26 cellular contexts compared by ENCODE assay signal in genomic region chr17:77781536-77781935, GRCh38.
DNase-seq lines count a peak whose midpoint lies in the region; ATAC-seq, FAIRE-seq and TF ChIP-seq lines count a peak whose summit lies in the region.
"Had no signal": no experiment of that assay in that cellular context is flagged by ENCODE, and none has a peak within 500 bp of the region (broad histone marks: within the 10 kb centered on the region; RNA-seq: fewer than 3 reads in every experiment).

No MANE protein-coding gene starts in this region.

- DNase-seq in left cardiac atrium, result peak; percentile 10
- DNase-seq in right cardiac atrium, result no peak
- no peak for DNase-seq in H1 (ENCODE audit: low read depth in 1 of 2, low spot score in 2 of 2)
- peak; percentile 82 for DNase-seq in osteoblast (ENCODE audit: insufficient read length, low spot score, missing footprints)
- DNase-seq in stimulated activated CD4-positive, alpha-beta T cell treated with anti-CD3 and anti-CD28 coated beads, Interleukin-4, amount 100 ng/mL, for 4 hours, result no peak
- DNase-seq in smooth muscle cell (lab: John Stamatoyannopoulos, UW; ENCODE audit: unreplicated experiment), result no peak
- DNase-seq in A172 (ENCODE audit: low spot score), result no peak
- no peak for DNase-seq in NCI-H446 (lab: John Stamatoyannopoulos, UW)
- DNase-seq: ACHN; AML-193; BE2C; CD4-positive, alpha-beta T cell; CD8-positive, alpha-beta memory T cell; DMS 273 treated with DMSO at 0.1 percent for 48 hours; DMS79; EL; GDM1; GM23248; HCEC 1CT had no signal

- H3K56ac ChIP-seq in H1 (replicated peaks; ENCODE audit: insufficient read length, low read depth, low read length), result no peak overlapping the region

- H2BK15ac ChIP-seq in H1 (ENCODE audit: low read length), result 0 out of 2 replicates have a peak overlapping the region, but pooled peaks have one; percentile 92

- H4K91ac ChIP-seq in H1 (replicated peaks; ENCODE audit: insufficient read length, low read length), result no peak overlapping the region

- no peak overlapping the region for H2AFZ ChIP-seq in H1 (ENCODE audit: low read length)
- no peak overlapping the region for H2AFZ ChIP-seq in osteoblast (ENCODE audit: low read length)
- H2AFZ ChIP-seq in smooth muscle cell (ENCODE audit: low read depth), result no peak overlapping the region
- H2AFZ ChIP-seq: GM23248 had no signal

- no peak overlapping the region for H2BK5ac ChIP-seq in H1 (ENCODE audit: low read depth, low read length)

- no peaks in the 10 kb centered on the region; the same call in 1 of the 2 replicates for H3K23me2 ChIP-seq in H1 (ENCODE audit: low read depth, low read length)

- H4K5ac ChIP-seq in H1 (ENCODE audit: insufficient read length, low read depth, low read length), result no peak overlapping the region

- TF ChIP-seq CTCF in H1 (IDR thresholded peaks at IDR 0.05; ENCODE audit: control extremely low read depth in 1 of 3, insufficient read depth in 1 of 3, low read depth in 1 of 3, low read length in 3 of 3), result no peak
- TF ChIP-seq CTCF in osteoblast (IDR thresholded peaks at IDR 0.05; ENCODE audit: extremely low read depth, low read depth, low read length), result no peak
- TF ChIP-seq CTCF in smooth muscle cell (IDR thresholded peaks at IDR 0.05; ENCODE audit: borderline replicate concordance, insufficient read depth, poor library complexity, severe bottlenecking), result no peak

- ATAC-seq in left cardiac atrium, result no peak
- ATAC-seq in right cardiac atrium, result no peak
- ATAC-seq: A549 had no signal

- H3K4me3 ChIP-seq in right cardiac atrium (ENCODE audit: low read length) (no peak overlapping the region), H1 (ENCODE audit: extremely low read depth in 1 of 4, insufficient read depth in 2 of 4, low read depth in 3 of 4, low read length in 4 of 4) (no peak overlapping the region), osteoblast (ENCODE audit: insufficient read depth, low read length) (no peak overlapping the region), smooth muscle cell (no peak overlapping the region)
- H3K4me3 ChIP-seq: A549; BLaER1 treated with 17β-estradiol and CSF1 and Interleukin-3, amounts not matched to agents 10 nM and 100 nM; GM12878; GM23248 had no signal

- intact Hi-C loops in left cardiac atrium (cut with DNase I), result loop anchor here in 1 of 2 donors (10.0 kb wide), 1 partner anchor 233 kb away; no protein-coding TSS in a partner anchor
- intact Hi-C loops in right cardiac atrium (cut with DNase I), result loop anchor here in 1 of 4 donors (10.0 kb wide), 1 partner anchor 233 kb away; no protein-coding TSS in a partner anchor

- no peak for TF ChIP-seq EP300 in H1 (IDR thresholded peaks at IDR 0.05; ENCODE audit: borderline replicate concordance in 1 of 2, low read depth in 2 of 2, low read length in 2 of 2)

- no peak for FAIRE-seq in H1 (lab: Jason Lieb, UNC)
- FAIRE-seq: A549, D721Med, GM12878, GM19239, H54 had no signal

- H3K4me1 ChIP-seq in right cardiac atrium (ENCODE audit: control insufficient read depth, insufficient read depth, low read length), result peaks cover 5% of the 10 kb centered on the region
- H3K4me1 ChIP-seq in H1 (replicated peaks in 1 of 4; ENCODE audit: control insufficient read depth in 3 of 4, insufficient read depth in 4 of 4, low read length in 3 of 4), result peaks cover 5 to 30% (median 17%) of the 10 kb centered on the region in 4 experiments
- peaks cover 14% of the 10 kb centered on the region for H3K4me1 ChIP-seq in osteoblast (ENCODE audit: insufficient read depth, low read length)
- H3K4me1 ChIP-seq in smooth muscle cell (ENCODE audit: low read depth), result no peaks in the 10 kb centered on the region

- no peaks in the 10 kb centered on the region for H3K79me1 ChIP-seq in H1 (ENCODE audit: low read depth, low read length)

- no peak overlapping the region; a peak in 1 of 7 replicates for H3K9ac ChIP-seq in H1 (replicated peaks in 1 of 4; ENCODE audit: extremely low read depth in 1 of 4, low read depth in 3 of 4, low read length in 3 of 4)
- H3K9ac ChIP-seq in smooth muscle cell (ENCODE audit: low read depth), result no peak overlapping the region
- H3K9ac ChIP-seq: BLaER1 treated with 17β-estradiol and CSF1 and Interleukin-3, amounts not matched to agents 10 nM and 100 nM; GM23248 had no signal

- H3K27me3 ChIP-seq in right cardiac atrium (ENCODE audit: control insufficient read depth, insufficient read depth), result no peaks in the 10 kb centered on the region
- H3K27me3 ChIP-seq in H1 (replicated peaks in 1 of 4; ENCODE audit: control insufficient read depth in 3 of 4, extremely low read depth in 1 of 4, insufficient read depth in 3 of 4, low read length in 3 of 4), result peaks cover 41 to 73% (median 60%) of the 10 kb centered on the region in 4 experiments
- peaks cover 28% of the 10 kb centered on the region for H3K27me3 ChIP-seq in osteoblast (ENCODE audit: insufficient read depth, low read length)
- H3K27me3 ChIP-seq in smooth muscle cell (ENCODE audit: low read depth), result peaks cover 33% of the 10 kb centered on the region
- H3K27me3 ChIP-seq: BE2C; BLaER1 treated with 17β-estradiol and CSF1 and Interleukin-3, amounts not matched to agents 10 nM and 100 nM had no signal

- H2BK120ac ChIP-seq in H1 (replicated peaks; ENCODE audit: low read depth, low read length), result no peak overlapping the region

- TF ChIP-seq POLR2A in H1 (IDR thresholded peaks at IDR 0.05; ENCODE audit: control extremely low read depth in 1 of 2, low read depth in 2 of 2, low read length in 2 of 2), result no peak

- no peak overlapping the region; a peak in 1 of 4 replicates for H3K4me2 ChIP-seq in H1 (ENCODE audit: insufficient read depth in 1 of 2, low read depth in 2 of 2, low read length in 2 of 2)
- H3K4me2 ChIP-seq in osteoblast (ENCODE audit: insufficient read depth, low read length), result no peak overlapping the region
- no peak overlapping the region for H3K4me2 ChIP-seq in smooth muscle cell
- H3K4me2 ChIP-seq: A549 had no signal

- WGBS in right cardiac atrium, result 88% methylated on average over 7 of the region's 7 CpGs
- 51% methylated on average over 6 of the region's 7 CpGs; no CpG with 5 or more reads in 1 of the 2 experiments for WGBS in H1 (ENCODE audit: extremely low coverage in 1 of 2, insufficient coverage in 1 of 2, insufficient read length in 1 of 2, insufficient replicate concordance in 2 of 2, low coverage in 1 of 2, low lambda C conversion rate in 2 of 2, missing lambda C conversion rate in 1 of 2), 2 experiments
- WGBS in smooth muscle cell (ENCODE audit: low lambda C conversion rate), result 88% methylated on average over 7 of the region's 7 CpGs

- H3F3A ChIP-seq in smooth muscle cell (ENCODE audit: low read depth), result no peaks in the 10 kb centered on the region

- H3K23ac ChIP-seq in H1 (ENCODE audit: insufficient read length), result no peak overlapping the region

- no peak overlapping the region for H3K14ac ChIP-seq in H1 (ENCODE audit: insufficient read length)

- no peak for TF ChIP-seq RAD21 in H1 (IDR thresholded peaks at IDR 0.05 in 1 of 2, conservative IDR thresholded peaks at IDR 0.05 in 1 of 2; ENCODE audit: low read depth in 2 of 2, low read length in 2 of 2)

- H3K36me3 ChIP-seq in H1 (ENCODE audit: control insufficient read depth in 2 of 4, insufficient read depth in 4 of 4, low read length in 3 of 4) (no peaks in the 10 kb centered on the region), osteoblast (ENCODE audit: insufficient read depth, low read length) (no peaks in the 10 kb centered on the region), smooth muscle cell (ENCODE audit: low read depth) (no peaks in the 10 kb centered on the region)
- H3K36me3 ChIP-seq: BE2C; BLaER1 treated with 17β-estradiol and CSF1 and Interleukin-3, amounts not matched to agents 10 nM and 100 nM had no signal

- no peaks in the 10 kb centered on the region for H3K9me3 ChIP-seq in right cardiac atrium (ENCODE audit: control insufficient read depth, low read length)
- no peaks in the 10 kb centered on the region; a peak in 1 of 4 replicates for H3K9me3 ChIP-seq in H1 (ENCODE audit: insufficient read depth in 2 of 2, low read depth in 1 of 2, low read length in 1 of 2)
- no peaks in the 10 kb centered on the region for H3K9me3 ChIP-seq in osteoblast (ENCODE audit: low read depth, low read length)
- H3K9me3 ChIP-seq in smooth muscle cell (replicated peaks; ENCODE audit: low read depth), result no peaks in the 10 kb centered on the region
- H3K9me3 ChIP-seq: A549; BE2C; BLaER1 treated with 17β-estradiol and CSF1 and Interleukin-3, amounts not matched to agents 10 nM and 100 nM had no signal

- H4K8ac ChIP-seq in H1 (ENCODE audit: extremely low read depth, insufficient read depth, low read length), result no peak overlapping the region

- H3K18ac ChIP-seq in H1 (ENCODE audit: extremely low read depth, low read length), result no peak overlapping the region

- H3K79me2 ChIP-seq in H1 (ENCODE audit: control insufficient read depth in 1 of 2, insufficient read depth in 2 of 2, low read length in 2 of 2) (no peaks in the 10 kb centered on the region), osteoblast (ENCODE audit: insufficient read depth, low read length) (no peaks in the 10 kb centered on the region), smooth muscle cell (ENCODE audit: low read depth) (no peaks in the 10 kb centered on the region)

- POLR2A ChIA-PET in H1 (lab: Charles Lee; ENCODE audit: partially characterized antibody), result no interaction called here

- no peak overlapping the region for H2AK5ac ChIP-seq in H1 (ENCODE audit: low read depth, low read length)

- H2BK20ac ChIP-seq in H1 (ENCODE audit: low read length), result no peak overlapping the region

- CTCF ChIA-PET in H1 (lab: Charles Lee; ENCODE audit: partially characterized antibody), result interaction anchor here (1.3 kb wide), 1 partner anchor 239 kb away, joined by 3 read pairs; no protein-coding TSS in a partner anchor

- H4K20me1 ChIP-seq in H1 (replicated peaks in 1 of 2; ENCODE audit: control insufficient read depth in 1 of 2, insufficient read depth in 2 of 2, low read length in 2 of 2) (peaks cover 0 to 5% of the 10 kb centered on the region in 2 experiments), osteoblast (ENCODE audit: insufficient read depth, low read length) (no peaks in the 10 kb centered on the region), smooth muscle cell (ENCODE audit: low read depth) (no peaks in the 10 kb centered on the region)

- H3K4ac ChIP-seq in H1 (replicated peaks; ENCODE audit: insufficient read length, low read depth, low read length), result no peak overlapping the region

- H3K27ac ChIP-seq in right cardiac atrium (ENCODE audit: low read length) (no peak overlapping the region), H1 (ENCODE audit: low read depth, low read length) (no peak overlapping the region), osteoblast (ENCODE audit: low read depth, low read length) (no peak overlapping the region), smooth muscle cell (ENCODE audit: low read depth) (no peak overlapping the region)
- H3K27ac ChIP-seq: 22Rv1; A549; BLaER1 treated with 17β-estradiol and CSF1 and Interleukin-3, amounts not matched to agents 10 nM and 100 nM; GM23248 had no signal

- peak overlapping the region; percentile 75; the same call in 1 of the 2 replicates for H2BK12ac ChIP-seq in H1 (ENCODE audit: low read depth, low read length)

TF ChIP-seq in H1, 55 proteins besides CTCF, POLR2A, EP300 and RAD21 (continues in another document):
- TF ChIP-seq MAFK (IDR thresholded peaks at IDR 0.05; ENCODE audit: low read depth, low read length), result no peak
- no peak for TF ChIP-seq POLR2AphosphoS5 (IDR thresholded peaks at IDR 0.05; ENCODE audit: low read depth, low read length)
- TF ChIP-seq HDAC6 (IDR thresholded peaks at IDR 0.05; ENCODE audit: low read depth, low read length), result no peak

Comparison
In these comparisons a context has a peak if more than half of its experiments do, and no peak if none do; other contexts are left out.
1. DNase-seq: peak in left cardiac atrium (single experiment) and osteoblast (single experiment); none in right cardiac atrium (0 of 3), H1 (0 of 2), stimulated activated CD4-positive, alpha-beta T cell treated with anti-CD3 and anti-CD28 coated beads, Interleukin-4, amount 100 ng/mL, for 4 hours (0 of 2), smooth muscle cell (single experiment), A172 (single experiment) and NCI-H446 (0 of 2).